1 cellular context compared by ENCODE assay signal in genomic region chrX:2705036-2705435, GRCh38.
TF ChIP-seq lines count a peak whose summit lies in the region.

No MANE protein-coding gene starts in this region.

TF ChIP-seq in GM23338, 12 proteins besides CTCF, POLR2A, EP300 and RAD21 (continued from another document):
- no peak for TF ChIP-seq ZNF462 (CRISPR knock-in tag; IDR thresholded peaks at IDR 0.05)
- no peak for TF ChIP-seq ZNF331 (CRISPR knock-in tag; IDR thresholded peaks at IDR 0.05; ENCODE audit: low read depth)
- no peak for TF ChIP-seq EZH2 (IDR thresholded peaks at IDR 0.05; ENCODE audit: low read depth, unreplicated experiment)
- no peak for TF ChIP-seq REST (IDR thresholded peaks at IDR 0.05; ENCODE audit: unreplicated experiment)
- TF ChIP-seq STAT1 (IDR thresholded peaks at IDR 0.05; ENCODE audit: unreplicated experiment) = no peak
- TF ChIP-seq POLR2AphosphoS5 (IDR thresholded peaks at IDR 0.05; ENCODE audit: low read depth) = no peak
- TF ChIP-seq EZH2phosphoT487 (IDR thresholded peaks at IDR 0.05; ENCODE audit: unreplicated experiment) = no peak
